ENCODE assay signal across 1 cellular context in the genomic region with DNA sequence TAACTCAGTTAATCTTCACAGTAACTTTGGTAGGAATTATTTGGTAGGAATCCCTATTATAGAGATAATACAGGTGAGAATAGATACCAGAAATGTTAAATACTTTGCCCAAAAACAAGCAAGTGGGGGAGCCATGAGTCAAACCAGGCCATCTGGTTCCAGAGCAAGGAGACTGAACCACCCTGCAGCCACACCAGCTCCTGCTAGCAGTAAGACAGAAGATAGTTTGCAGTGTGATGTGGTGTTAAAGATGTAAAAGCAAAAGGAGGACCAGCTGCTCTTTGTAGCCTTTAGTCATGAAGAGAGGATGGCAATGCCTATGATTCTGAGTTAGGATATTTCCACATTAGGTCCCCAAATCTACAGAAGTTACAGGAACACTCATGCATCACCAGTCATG.
TF ChIP-seq lines count a peak whose summit lies in the region.

No MANE protein-coding gene starts in this region.

TF ChIP-seq in SK-N-SH, 30 proteins besides CTCF, POLR2A, EP300 and RAD21:
- TF ChIP-seq FOXJ3 (CRISPR knock-in tag; IDR thresholded peaks at IDR 0.05) (no peak), MEF2A (IDR thresholded peaks at IDR 0.05; ENCODE audit: borderline replicate concordance, low read depth) (no peak), MXI1 (IDR thresholded peaks at IDR 0.05; ENCODE audit: low read depth, low read length) (no peak), SIN3A (IDR thresholded peaks at IDR 0.05; ENCODE audit: borderline replicate concordance, low read depth, low read length) (no peak), JUND (IDR thresholded peaks at IDR 0.05) (no peak), TEAD4 (IDR thresholded peaks at IDR 0.05; ENCODE audit: borderline replicate concordance, insufficient read depth) (no peak), GATA2 (CRISPR knock-in tag; IDR thresholded peaks at IDR 0.05) (no peak), FOSL2 (IDR thresholded peaks at IDR 0.05; ENCODE audit: borderline replicate concordance, low read depth) (no peak), TAF1 (IDR thresholded peaks at IDR 0.05; ENCODE audit: borderline replicate concordance, low read depth, low read length) (no peak), GABPA (IDR thresholded peaks at IDR 0.05; ENCODE audit: low read depth) (no peak)
- TF ChIP-seq, protein P1, sequence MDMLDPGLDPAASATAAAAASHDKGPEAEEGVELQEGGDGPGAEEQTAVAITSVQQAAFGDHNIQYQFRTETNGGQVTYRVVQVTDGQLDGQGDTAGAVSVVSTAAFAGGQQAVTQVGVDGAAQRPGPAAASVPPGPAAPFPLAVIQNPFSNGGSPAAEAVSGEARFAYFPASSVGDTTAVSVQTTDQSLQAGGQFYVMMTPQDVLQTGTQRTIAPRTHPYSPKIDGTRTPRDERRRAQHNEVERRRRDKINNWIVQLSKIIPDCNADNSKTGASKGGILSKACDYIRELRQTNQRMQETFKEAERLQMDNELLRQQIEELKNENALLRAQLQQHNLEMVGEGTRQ (IDR thresholded peaks at IDR 0.05; ENCODE audit: borderline replicate concordance, low read depth, low read length): no peak
- TF ChIP-seq, protein P2, sequence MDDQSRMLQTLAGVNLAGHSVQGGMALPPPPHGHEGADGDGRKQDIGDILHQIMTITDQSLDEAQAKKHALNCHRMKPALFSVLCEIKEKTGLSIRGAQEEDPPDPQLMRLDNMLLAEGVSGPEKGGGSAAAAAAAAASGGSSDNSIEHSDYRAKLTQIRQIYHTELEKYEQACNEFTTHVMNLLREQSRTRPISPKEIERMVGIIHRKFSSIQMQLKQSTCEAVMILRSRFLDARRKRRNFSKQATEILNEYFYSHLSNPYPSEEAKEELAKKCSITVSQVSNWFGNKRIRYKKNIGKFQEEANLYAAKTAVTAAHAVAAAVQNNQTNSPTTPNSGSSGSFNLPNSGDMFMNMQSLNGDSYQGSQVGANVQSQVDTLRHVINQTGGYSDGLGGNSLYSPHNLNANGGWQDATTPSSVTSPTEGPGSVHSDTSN (IDR thresholded peaks at IDR 0.05): no peak
